ENCODE assay signal across 19 cellular contexts in genomic region chr15:64905941-64906340, GRCh38. TPM values are rescaled to one million over a fixed set of nuclear protein-coding genes. Genes with fewer than 3 reads are reported as not detected.
A peak's percentile ranks its signal among the peaks of the same experiment; 100 is the strongest.
DNase-seq lines count a peak whose midpoint lies in the region; ATAC-seq, FAIRE-seq and TF ChIP-seq lines count a peak whose summit lies in the region.
"Had no signal": no experiment of that assay in that cellular context is flagged by ENCODE, and none has a peak within 500 bp of the region (broad histone marks: within the 10 kb centered on the region; RNA-seq: fewer than 3 reads in every experiment).

No MANE protein-coding gene starts in this region.

- POLR2A ChIA-PET in K562 (lab: Yijun Ruan, JAX) (interaction anchor here (1.5 kb wide), 1 partner anchor 80 kb away, joined by 3 read pairs; the partner anchor contains the start of gene PIF1), PC-9 (lab: Charles Lee; ENCODE audit: unreplicated experiment) (interaction anchor here (0.6 kb wide), 1 partner anchor 80 kb away, joined by 3 read pairs; no protein-coding TSS in a partner anchor)

- peaks cover 36% of the 10 kb centered on the region for H3K4me1 Mint-ChIP-seq in stimulated activated memory B cell treated with anti-CD40 and anti-IgM and Interleukin-4, amounts not matched to agents 10 μg/mL and 1 μg/mL and 100 μg/mL, for 72 hours

- peak overlapping the region; percentile 56 for H4K91ac ChIP-seq in mesenchymal stem cell (ENCODE audit: low read length)

- TF ChIP-seq RAD21 in K562 (CRISPR knock-in tag; conservative IDR thresholded peaks at IDR 0.05 in 1 of 2, IDR thresholded peaks at IDR 0.05 in 1 of 2): no peak

- H3K9me2 ChIP-seq in PC-9 (ENCODE audit: insufficient read depth): no peaks in the 10 kb centered on the region

- no peak overlapping the region for H3K27ac ChIP-seq in K562 (ENCODE audit: extremely low read depth, low read depth, low read length)
- no peak overlapping the region for H3K27ac ChIP-seq in mesenchymal stem cell (ENCODE audit: low read length, poor library complexity, severe bottlenecking)
- H3K27ac ChIP-seq in PC-9: no peak overlapping the region
- H3K27ac ChIP-seq: BLaER1, KMS-11, pancreas, right lobe of liver, upper lobe of right lung had no signal

- no TSS peak for BruUV-seq in K562 (replicated peaks; lab: Mats Ljungman, UMichigan)
- BruUV-seq in PC-9 (replicated peaks; lab: Mats Ljungman, UMichigan): no TSS peak

- no peak overlapping the region for H2AK5ac ChIP-seq in mesenchymal stem cell (ENCODE audit: low read length, severe bottlenecking)

- DNase-seq in Right ventricle myocardium inferior (ENCODE audit: missing footprints) (no peak), cardiac septum (ENCODE audit: low spot score) (no peak), K562 (ENCODE audit: extremely low read depth in 1 of 4, low spot score in 3 of 4) (no peak), mesenchymal stem cell (no peak), PC-9 (no peak), NCI-H1048 (lab: John Stamatoyannopoulos, UW) (no peak)
- DNase-seq: COR-L47, DND-41, mammary epithelial cell had no signal

- peak overlapping the region; percentile 66 for H3K27ac Mint-ChIP-seq in stimulated activated memory B cell treated with anti-CD40 and anti-IgM and Interleukin-4, amounts not matched to agents 10 μg/mL and 1 μg/mL and 100 μg/mL, for 72 hours

- H2BK5ac ChIP-seq in mesenchymal stem cell (ENCODE audit: low read depth, low read length, poor library complexity, severe bottlenecking): no peak overlapping the region

- H3K23ac ChIP-seq in mesenchymal stem cell (ENCODE audit: low read length in 2 of 2): no peak overlapping the region

- H3K27me3 ChIP-seq in K562 (ENCODE audit: control insufficient read depth in 2 of 2, insufficient read depth in 2 of 2, low read length in 2 of 2) (peaks cover 0 to 16% of the 10 kb centered on the region in 2 experiments; a peak in 2 of 5 replicates), mesenchymal stem cell (ENCODE audit: control insufficient read depth in 1 of 2, insufficient read depth in 1 of 2, low read length in 2 of 2) (no peaks in the 10 kb centered on the region), PC-9 (ENCODE audit: insufficient read depth, low read depth) (no peaks in the 10 kb centered on the region)
- H3K27me3 ChIP-seq: BLaER1, esophagus squamous epithelium, right lobe of liver, upper lobe of right lung had no signal

- H3K4me1 ChIP-seq in K562 (replicated peaks in 1 of 2; ENCODE audit: control insufficient read depth in 2 of 2, insufficient read depth in 2 of 2, low read length in 2 of 2): peaks cover 0 to 5% of the 10 kb centered on the region in 2 experiments; a peak in 2 of 5 replicates
- H3K4me1 ChIP-seq in mesenchymal stem cell (ENCODE audit: control insufficient read depth, insufficient read depth, low read depth, low read length): peaks cover 3% of the 10 kb centered on the region
- no peaks in the 10 kb centered on the region for H3K4me1 ChIP-seq in PC-9 (replicated peaks; ENCODE audit: insufficient read depth)
- H3K4me1 ChIP-seq: pancreas, right lobe of liver had no signal

- H3K36me3 ChIP-seq in K562 (ENCODE audit: control insufficient read depth, insufficient read depth, low read length): no peaks in the 10 kb centered on the region
- no peaks in the 10 kb centered on the region for H3K36me3 ChIP-seq in mesenchymal stem cell (ENCODE audit: control insufficient read depth in 1 of 2, insufficient read depth in 2 of 2, low read depth in 1 of 2, low read length in 2 of 2)
- H3K36me3 ChIP-seq in PC-9 (ENCODE audit: low read depth): no peaks in the 10 kb centered on the region
- H3K36me3 ChIP-seq: BLaER1, esophagus squamous epithelium, pancreas, right lobe of liver, upper lobe of right lung had no signal

- H3K9me3 ChIP-seq in K562 (replicated peaks; ENCODE audit: control insufficient read depth, insufficient read depth, low read depth, low read length) (no peaks in the 10 kb centered on the region), mesenchymal stem cell (ENCODE audit: control insufficient read depth, low read length) (peaks cover 10% of the 10 kb centered on the region), PC-9 (ENCODE audit: insufficient read depth, low read depth) (no peaks in the 10 kb centered on the region)
- H3K9me3 ChIP-seq: pancreas had no signal

- peaks cover 3% of the 10 kb centered on the region for H3K27me3 Mint-ChIP-seq in stimulated activated memory B cell treated with anti-CD40 and anti-IgM and Interleukin-4, amounts not matched to agents 10 μg/mL and 1 μg/mL and 100 μg/mL, for 72 hours

- H3K18ac ChIP-seq in mesenchymal stem cell (ENCODE audit: low read depth in 1 of 2, low read length in 2 of 2): no peak overlapping the region

- H3K4me2 ChIP-seq in K562 (ENCODE audit: insufficient read depth, low read length) (no peak overlapping the region), mesenchymal stem cell (ENCODE audit: low read length, poor library complexity, severe bottlenecking) (no peak overlapping the region), PC-9 (no peak overlapping the region)
- H3K4me2 ChIP-seq: KMS-11 had no signal

- H3K9me3 Mint-ChIP-seq in stimulated activated memory B cell treated with anti-CD40 and anti-IgM and Interleukin-4, amounts not matched to agents 10 μg/mL and 1 μg/mL and 100 μg/mL, for 72 hours: peaks cover 2% of the 10 kb centered on the region

- CTCF ChIA-PET in K562 (lab: Yijun Ruan, JAX; ENCODE audit: low intra/inter-chr PET ratio) (interaction anchor here (0.6 to 2.1 kb wide), 6 partner anchors 10 to 214 kb away, joined by 3 to 16 read pairs (median 4); no protein-coding TSS in a partner anchor), PC-9 (lab: Charles Lee) (interaction anchor here (0.6 to 1.0 kb wide), 2 partner anchors 57 to 70 kb away, joined by 3 to 4 read pairs; no protein-coding TSS in a partner anchor)

- H3K9ac ChIP-seq in K562 (ENCODE audit: insufficient read depth in 1 of 2, low read depth in 2 of 2, low read length in 2 of 2): no peak overlapping the region
- peak overlapping the region; percentile 73 for H3K9ac ChIP-seq in mesenchymal stem cell (ENCODE audit: low read length)
- H3K9ac ChIP-seq: BLaER1, KMS-11 had no signal

- no peak overlapping the region for H2BK15ac ChIP-seq in mesenchymal stem cell (ENCODE audit: low read depth, poor library complexity, severe bottlenecking)

- intact Hi-C loops in Right ventricle myocardium inferior (cut with DNase I): loop anchor here (2.0 kb wide), 2 partner anchors 63 to 175 kb away; no protein-coding TSS in a partner anchor
- intact Hi-C loops in cardiac septum (cut with DNase I): loop anchor here (5.0 kb wide), 2 partner anchors 174 to 224 kb away; no protein-coding TSS in a partner anchor
- intact Hi-C loops in K562 (cut with micrococcal nuclease): loop anchor here (5.0 to 10.0 kb wide), 2 partner anchors 91 to 164 kb away; no protein-coding TSS in a partner anchor
- intact Hi-C loops in PC-9 (cut with micrococcal nuclease; ENCODE audit: unreplicated experiment): loop anchor here (1.0 kb wide), 1 partner anchor 175 kb away; no protein-coding TSS in a partner anchor

- H3K79me2 ChIP-seq in K562 (ENCODE audit: control insufficient read depth, insufficient read depth, low read length) (no peaks in the 10 kb centered on the region), PC-9 (ENCODE audit: low read depth) (no peaks in the 10 kb centered on the region)

- H3K79me1 ChIP-seq in mesenchymal stem cell (replicated peaks; ENCODE audit: low read length, poor library complexity, severe bottlenecking): no peaks in the 10 kb centered on the region

- TF ChIP-seq EP300 in K562 (IDR thresholded peaks at IDR 0.05; ENCODE audit: low read length): no peak

- no peak overlapping the region for H2BK120ac ChIP-seq in mesenchymal stem cell (ENCODE audit: low read depth, low read length)

- peak overlapping the region; percentile 48 for H4K8ac ChIP-seq in mesenchymal stem cell (ENCODE audit: low read length)

- H3F3A ChIP-seq in PC-9 (ENCODE audit: insufficient read depth, low read depth): no peaks in the 10 kb centered on the region

- 0 out of 2 replicates have a peak overlapping the region, but pooled peaks have one; percentile 78 for H2AFZ ChIP-seq in K562 (ENCODE audit: low read depth, low read length)
- H2AFZ ChIP-seq in mesenchymal stem cell (ENCODE audit: low read depth, low read length): no peak overlapping the region
- no peak overlapping the region for H2AFZ ChIP-seq in PC-9

- WGBS in K562 (ENCODE audit: insufficient coverage, low coverage, missing lambda C conversion rate): 55% methylated on average over 8 of the region's 9 CpGs
- WGBS in mesenchymal stem cell: 80% methylated on average over 9 of the region's 9 CpGs

- FAIRE-seq in K562 (lab: Jason Lieb, UNC): no peak
- FAIRE-seq: colon, frontal cortex, pancreas had no signal

- H3K9me1 ChIP-seq in K562 (ENCODE audit: control insufficient read depth, insufficient read depth, low read length): no peaks in the 10 kb centered on the region

- no peak overlapping the region for H3K14ac ChIP-seq in mesenchymal stem cell (ENCODE audit: low read length in 2 of 2)

- H3K4me3 ChIP-seq in K562 (no peak overlapping the region), mesenchymal stem cell (ENCODE audit: insufficient read depth in 1 of 2, low read depth in 1 of 2, low read length in 2 of 2) (no peak overlapping the region), PC-9 (no peak overlapping the region)
- H3K4me3 ChIP-seq: BLaER1 had no signal

- no peak for TF ChIP-seq POLR2A in K562 (conservative IDR thresholded peaks at IDR 0.05)

- no peak overlapping the region for H3K4ac ChIP-seq in mesenchymal stem cell (ENCODE audit: low read depth in 1 of 2, low read length in 2 of 2)

- TF ChIP-seq CTCF in K562 (IDR thresholded peaks at IDR 0.05 in 2 of 3, conservative IDR thresholded peaks at IDR 0.05 in 1 of 3; ENCODE audit: insufficient read depth in 2 of 3, low read depth in 1 of 3, low read length in 3 of 3) (no peak), PC-9 (conservative IDR thresholded peaks at IDR 0.05) (no peak)

- H4K20me1 ChIP-seq in K562 (replicated peaks; ENCODE audit: control insufficient read depth, insufficient read depth, low read length): no peaks in the 10 kb centered on the region
- H4K20me1 ChIP-seq in PC-9 (ENCODE audit: insufficient read depth): no peaks in the 10 kb centered on the region
- H4K20me1 ChIP-seq: BLaER1 had no signal

- H3K36me3 Mint-ChIP-seq in stimulated activated memory B cell treated with anti-CD40 and anti-IgM and Interleukin-4, amounts not matched to agents 10 μg/mL and 1 μg/mL and 100 μg/mL, for 72 hours: peaks cover 2% of the 10 kb centered on the region

- in situ Hi-C loops in K562 (cut with MboI): loop anchor here (5.0 kb wide), 1 partner anchor 174 kb away; no protein-coding TSS in a partner anchor

- H2BK12ac ChIP-seq in mesenchymal stem cell (ENCODE audit: low read length in 2 of 2): no peak overlapping the region

- ATAC-seq in Right ventricle myocardium inferior: peak; percentile 2
- no peak for ATAC-seq in K562
- no peak for ATAC-seq in stimulated activated memory B cell treated with anti-CD40 and anti-IgM and Interleukin-4, amounts not matched to agents 10 μg/mL and 1 μg/mL and 100 μg/mL, for 72 hours
- ATAC-seq in HG03520 (IDR thresholded peaks at IDR 0.05; ENCODE audit: unreplicated experiment): no peak

- peak overlapping the region; percentile 69 for H3K4me3 Mint-ChIP-seq in stimulated activated memory B cell treated with anti-CD40 and anti-IgM and Interleukin-4, amounts not matched to agents 10 μg/mL and 1 μg/mL and 100 μg/mL, for 72 hours

RNA-seq across cellular contexts. Expression of gene ANKDD1A, which starts 5.8 kb away (rescaled TPM):
- total RNA-seq in Right ventricle myocardium inferior (1.1 TPM), cardiac septum (1.4 TPM), K562 (2014; rRNA removed) (0.27 and 0.33 TPM in 2 replicates), K562 (2014; rRNA removed; fragmentation: Illumina TruSeq; extraction: Trizol) (0.44 and 0.48 TPM in 2 replicates), K562 (2015; rRNA removed; fragmentation: Illumina TruSeq; extraction: Trizol) (0.41 and 0.43 TPM in 2 replicates), K562 (2021) (0.49 and 0.80 TPM in 2 replicates), PC-9 (2021) (14.2 and 17.5 TPM in 2 replicates)
- total RNA-seq in K562 (2011; cell fraction: chromatin; rRNA removed; ENCODE audit: low replicate concordance): 1.1 and 2.9 TPM in 2 replicates
- 1.3 TPM in 2 replicates for total RNA-seq in K562 (2011; cell fraction: nucleolus; rRNA removed)
- total RNA-seq in K562 (2011; cell fraction: nucleoplasm; rRNA removed): 1.6 and 2.0 TPM in 2 replicates
- polyA plus RNA-seq in K562 (2011; rRNA removed) (0.70 and 1.7 TPM in 2 replicates), K562 (2014; fragmentation: Illumina TruSeq; extraction: Trizol) (0.34 and 0.60 TPM in 2 replicates), K562 (2014; fragmentation: Nextera tagmentation; extraction: Ambion mirVana) (under 1 TPM; 0.08 to 0.32 TPM), K562 (2014; rRNA removed) (0.54 and 1.4 TPM in 2 replicates)
- polyA plus RNA-seq in K562 (2011; cell fraction: cytosol; rRNA removed): 1.1 and 1.8 TPM in 2 replicates
- polyA plus RNA-seq in K562 (2011; cell fraction: nucleus; rRNA removed): 1.4 and 2.1 TPM in 2 replicates
- 0.52 and 1.1 TPM in 2 replicates for polyA plus RNA-seq in K562 (2012)
- 0.21 and 0.93 TPM in 2 replicates for polyA minus RNA-seq in K562 (2011; rRNA and poly(A)+ RNA removed)
- polyA minus RNA-seq in K562 (2011; cell fraction: cytosol; rRNA and poly(A)+ RNA removed): 0.86 TPM in 1 of 2 replicates, not detected in the other
- polyA minus RNA-seq in K562 (2011; cell fraction: nucleus; rRNA and poly(A)+ RNA removed): 0.27 and 2.1 TPM in 2 replicates
- polyA plus RNA-seq in mesenchymal stem cell (2013, experiment 1 of 2): 2.1 TPM
- 2.1 TPM for polyA plus RNA-seq in mesenchymal stem cell (2013, experiment 2 of 2)
